ENCODE assay signal across 8 cellular contexts in genomic region chr3:66998075-66998898, GRCh38. TPM values are rescaled to one million over a fixed set of nuclear protein-coding genes. Genes with fewer than 3 reads are reported as not detected.
DNase-seq lines count a peak whose midpoint lies in the region; ATAC-seq and TF ChIP-seq lines count a peak whose summit lies in the region.

KBTBD8 (plus strand) TSS chr3:66998307; CDS start chr3:66998356, 49 bp downstream.

- H3K27me3 Mint-ChIP-seq in Caco-2 (ENCODE audit: insufficient read depth, unreplicated experiment) = no peaks in the 10 kb centered on the region
- H3K27me3 Mint-ChIP-seq in effector memory CD8-positive, alpha-beta T cell = peaks cover 16 to 20% of the 10 kb centered on the region in 2 donors

- CTCF ChIA-PET in Caco-2 (lab: Charles Lee) = interaction anchor here (0.7 to 1.4 kb wide), 8 partner anchors 9 to 116 kb away, joined by 3 to 15 read pairs (median 3); no protein-coding TSS in a partner anchor

- no peak for TF ChIP-seq CTCF in Caco-2 (IDR thresholded peaks at IDR 0.05; ENCODE audit: insufficient read depth in 1 of 2, low read depth in 1 of 2, low read length in 1 of 2, severe bottlenecking in 1 of 2, unreplicated experiment in 1 of 2)

- no TSS peak for BruUV-seq in Caco-2 (replicated peaks; lab: Mats Ljungman, UMichigan)

- peak; percentile 98 for DNase-seq in Caco-2
- DNase-seq in HUDEP-2 (lab: John Stamatoyannopoulos, UW; ENCODE audit: unreplicated experiment in 76 of 76) = peak; percentile 58 to 99 (median 97)
- DNase-seq in NOMO-1 treated with dmso at 0.1 percent for 144 hours (lab: John Stamatoyannopoulos, UW; ENCODE audit: unreplicated experiment) = peak; percentile 99
- peak; percentile 76 to 95 (median 86) for DNase-seq in activated CD8-positive, alpha-beta memory T cell treated with anti-CD3 and anti-CD28 coated beads for 48 hours (ENCODE audit: low read depth in 2 of 3, low spot score in 2 of 3)
- DNase-seq in effector memory CD8-positive, alpha-beta T cell = peak; percentile 93 to 95 (median 94)
- DNase-seq in medulla oblongata (ENCODE audit: extremely low spot score) = peak; percentile 100
- peak; percentile 93 to 97 (median 94) for DNase-seq in stimulated activated CD4-positive, alpha-beta T cell treated with anti-CD3 and anti-CD28 coated beads, TNF-alpha, amount 100 ng/mL, for 48 hours (ENCODE audit: low read depth in 3 of 3)

- no peaks in the 10 kb centered on the region for H3K27me3 ChIP-seq in Caco-2 (replicated peaks; ENCODE audit: control insufficient read depth, insufficient read depth, low read length)

- no peaks in the 10 kb centered on the region for H3K36me3 Mint-ChIP-seq in Caco-2 (ENCODE audit: insufficient read depth, unreplicated experiment)
- peaks cover 14% of the 10 kb centered on the region for H3K36me3 Mint-ChIP-seq in effector memory CD8-positive, alpha-beta T cell (ENCODE audit: insufficient read depth)

- intact Hi-C loops in Caco-2 (cut with micrococcal nuclease; ENCODE audit: unreplicated experiment) = loop anchor here (1.0 kb wide), 1 partner anchor 19 kb away; no protein-coding TSS in a partner anchor

- no peak within 1 kb of the TSS for H3K27ac Mint-ChIP-seq in Caco-2 (ENCODE audit: unreplicated experiment)
- peak within 1 kb of the TSS; percentile 93 to 94 for H3K27ac Mint-ChIP-seq in effector memory CD8-positive, alpha-beta T cell

- no peaks in the 10 kb centered on the region for H3K9me3 ChIP-seq in Caco-2

- H3K9me3 Mint-ChIP-seq in Caco-2 (ENCODE audit: unreplicated experiment) = no peaks in the 10 kb centered on the region
- no peaks in the 10 kb centered on the region for H3K9me3 Mint-ChIP-seq in effector memory CD8-positive, alpha-beta T cell

- peak within 1 kb of the TSS; percentile 86 for H3K4me3 ChIP-seq in Caco-2 (ENCODE audit: low read depth, low read length)

- ATAC-seq in GM21381 (IDR thresholded peaks at IDR 0.05; ENCODE audit: unreplicated experiment) = peak; percentile 90
- peak; percentile 93 for ATAC-seq in effector memory CD8-positive, alpha-beta T cell (replicated peaks)

- peak within 1 kb of the TSS; percentile 88 for H3K4me3 Mint-ChIP-seq in Caco-2 (ENCODE audit: unreplicated experiment)
- H3K4me3 Mint-ChIP-seq in effector memory CD8-positive, alpha-beta T cell = peak within 1 kb of the TSS; percentile 95 to 97

- no peaks in the 10 kb centered on the region for H3K4me1 Mint-ChIP-seq in Caco-2 (ENCODE audit: low read depth, unreplicated experiment)
- peaks cover 12 to 16% of the 10 kb centered on the region in 2 donors for H3K4me1 Mint-ChIP-seq in effector memory CD8-positive, alpha-beta T cell (ENCODE audit: low read depth in 2 of 2)

- POLR2A ChIA-PET in Caco-2 (lab: Charles Lee) = interaction anchor here (1.0 to 1.3 kb wide), 2 partner anchors 9 to 19 kb away, joined by 4 to 5 read pairs; no protein-coding TSS in a partner anchor

- H3K4me1 ChIP-seq in Caco-2 = no peaks in the 10 kb centered on the region

- H3K36me3 ChIP-seq in Caco-2 (ENCODE audit: control insufficient read depth, insufficient read depth, low read length) = no peaks in the 10 kb centered on the region

RNA-seq across cellular contexts. Expression of gene KBTBD8, which starts in this region (rescaled TPM):
- total RNA-seq in Caco-2 (2022) = 5.8 and 6.8 TPM in 2 replicates

Comparison
In these comparisons a context has a peak if more than half of its experiments do, and no peak if none do; other contexts are left out.
1. Peak in every context shown above with its lines: DNase-seq, ATAC-seq and H3K4me3 ChIP-seq.